Comparison of ENCODE assay signal across 18 cellular contexts in genomic region chr2:136183095-136183494, GRCh38.
"Had no signal": no experiment of that assay in that cellular context is flagged by ENCODE, and none has a peak within 500 bp of the region (broad histone marks: within the 10 kb centered on the region; RNA-seq: fewer than 3 reads in every experiment).

No MANE protein-coding gene starts in this region.

- DNase-seq: activated CD4-positive, alpha-beta memory T cell treated with anti-CD3 and anti-CD28 coated beads, Interleukin-2, amount 10 ng/mL, durations not matched to agents 7 days and 5 days; activated CD4-positive, alpha-beta T cell treated with anti-CD3 and anti-CD28 coated beads for 48 hours; activated CD4-positive, CD25-positive, alpha-beta regulatory T cell; activated CD8-positive, alpha-beta memory T cell treated with anti-CD3 and anti-CD28 coated beads, Interleukin-2, amount 10 ng/mL, durations not matched to agents 7 days and 5 days; activated naive CD4-positive, alpha-beta T cell; activated naive CD8-positive, alpha-beta T cell treated with anti-CD3 and anti-CD28 coated beads for 36 hours; amniotic stem cell; effector memory CD8-positive, alpha-beta T cell; foreskin keratinocyte; glutamatergic neuron; islet precursor cell; left colon; lower lobe of right lung; stimulated activated CD4-positive, alpha-beta T cell treated with anti-CD3 and anti-CD28 coated beads, Interleukin-2, amount 100 ng/mL, for 24 hours; T1000 had no signal

- H3K27me3 ChIP-seq: cardiac muscle cell, foreskin keratinocyte, right atrium auricular region had no signal

- H3K27ac ChIP-seq: cardiac muscle cell, foreskin keratinocyte, lower lobe of right lung, prostate gland, right atrium auricular region had no signal

- H3K4me3 ChIP-seq: cardiac muscle cell, lower lobe of right lung, prostate gland, right atrium auricular region had no signal

- H3K4me1 ChIP-seq: foreskin keratinocyte, lower lobe of right lung, prostate gland, right atrium auricular region had no signal

- H3K36me3 ChIP-seq: cardiac muscle cell, lower lobe of right lung, prostate gland, right atrium auricular region had no signal

- H3K9me3 ChIP-seq: lower lobe of right lung, prostate gland, right atrium auricular region had no signal
